ENCODE assay signal across 14 cellular contexts in the genomic region with DNA sequence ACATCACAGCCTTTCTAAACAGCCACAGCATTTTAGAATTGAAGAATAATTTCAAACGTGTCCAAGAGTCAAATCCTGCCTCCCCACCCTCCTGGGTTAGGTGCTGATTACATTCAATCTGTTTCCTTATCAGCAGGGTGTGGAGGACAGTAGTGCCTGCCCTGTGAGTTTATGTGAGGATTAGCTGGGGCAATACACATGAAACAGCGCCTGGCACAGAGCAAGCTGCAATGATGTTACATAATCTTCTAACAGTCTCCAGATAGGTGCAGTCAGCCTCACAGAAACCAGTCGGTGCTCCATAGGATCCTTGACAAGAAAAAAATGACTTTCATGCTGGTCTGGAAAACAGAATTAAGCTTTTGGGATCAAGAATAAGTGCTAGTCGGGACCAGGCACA.
"Had no signal": no experiment of that assay in that cellular context is flagged by ENCODE, and none has a peak within 500 bp of the region (broad histone marks: within the 10 kb centered on the region; RNA-seq: fewer than 3 reads in every experiment).

No MANE protein-coding gene starts in this region.

- H3K4me3 ChIP-seq: esophagus squamous epithelium, spleen, tibial nerve had no signal

- H3K36me3 ChIP-seq: esophagus squamous epithelium, spleen, tibial nerve had no signal

- H3K27me3 ChIP-seq: esophagus squamous epithelium, spleen, tibial nerve had no signal

- H3K9me3 ChIP-seq: esophagus squamous epithelium, spleen, tibial nerve had no signal

- H3K27ac ChIP-seq: esophagus squamous epithelium, spleen, tibial nerve had no signal

- DNase-seq: activated CD4-positive, alpha-beta T cell treated with anti-CD3 and anti-CD28 coated beads, Interleukin-2, amount 10 ng/mL, durations not matched to agents 7 days and 5 days; activated CD4-positive, CD25-positive, alpha-beta regulatory T cell; activated CD8-positive, alpha-beta memory T cell treated with anti-CD3 and anti-CD28 coated beads for 24 hours; activated naive CD4-positive, alpha-beta T cell treated with anti-CD3 and anti-CD28 coated beads, Interleukin-2, amount 10 ng/mL, durations not matched to agents 7 days and 5 days; esophagus squamous epithelium; foreskin fibroblast; glutamatergic neuron; immature natural killer cell; left cardiac atrium; spleen; stimulated activated CD4-positive, alpha-beta T cell treated with anti-CD3 and anti-CD28 coated beads, Interleukin-1b, Interleukin-23, amount 100 ng/mL, for 48 hours; T-helper 17 cell had no signal

- ATAC-seq: stimulated activated memory B cell treated with anti-CD40 and anti-IgM and Interleukin-4, amounts not matched to agents 10 μg/mL and 1 μg/mL and 100 μg/mL, for 72 hours; T-helper 17 cell had no signal
